28 cellular contexts compared by ENCODE assay signal in genomic region chr10:100395626-100396025, GRCh38.
"Had no signal": no experiment of that assay in that cellular context is flagged by ENCODE, and none has a peak within 500 bp of the region (broad histone marks: within the 10 kb centered on the region; RNA-seq: fewer than 3 reads in every experiment).

No MANE protein-coding gene starts in this region.

- H3K27me3 Mint-ChIP-seq: dendritic cell treated with granulocyte-macrophage colony-stimulating factor and Interleukin-4, amounts not matched to agents 40 ng/mL and 50 ng/mL, for 4 days; effector memory CD8-positive, alpha-beta T cell had no signal

- ATAC-seq: effector memory CD8-positive, alpha-beta T cell; esophagus mucosa; gastrocnemius medialis; heart right ventricle; left cardiac atrium; left lung; left ventricle myocardium superior; lower lobe of right lung; mucosa of descending colon had no signal

- H3K4me3 ChIP-seq: colonic mucosa, esophagus squamous epithelium, gastrocnemius medialis, heart right ventricle, left lung, lower lobe of right lung, mucosa of descending colon had no signal

- H3K27me3 ChIP-seq: colonic mucosa, esophagus squamous epithelium, gastrocnemius medialis, heart right ventricle, left lung had no signal

- H3K36me3 Mint-ChIP-seq: naive B cell had no signal

- H3K9me3 ChIP-seq: colonic mucosa, esophagus squamous epithelium, gastrocnemius medialis, heart right ventricle, left lung, lower lobe of right lung, mucosa of descending colon had no signal

- H3K27ac Mint-ChIP-seq: dendritic cell treated with granulocyte-macrophage colony-stimulating factor and Interleukin-4, amounts not matched to agents 40 ng/mL and 50 ng/mL, for 4 days; effector memory CD8-positive, alpha-beta T cell; endodermal cell; mesothelial cell of epicardium; naive B cell had no signal

- FAIRE-seq: endometrium, islet of Langerhans, keratinocyte had no signal

- H3K4me1 Mint-ChIP-seq: mesothelial cell of epicardium had no signal

- H3K4me1 ChIP-seq: colonic mucosa, esophagus squamous epithelium, gastrocnemius medialis, heart right ventricle, lower lobe of right lung had no signal

- DNase-seq: colonic mucosa; cortex of kidney; effector CD8-positive, alpha-beta T cell; effector memory CD8-positive, alpha-beta T cell; endodermal cell; erythroblast; esophagus squamous epithelium; foreskin fibroblast; foreskin melanocyte; gastrocnemius medialis; glutamatergic neuron; head of caudate nucleus; heart right ventricle; hippocampal formation; left cardiac atrium; left lung; left ventricle myocardium superior; lower lobe of right lung; mesenchymal stem cell; mucosa of descending colon; naive B cell had no signal

- H3K4me3 Mint-ChIP-seq: dendritic cell treated with granulocyte-macrophage colony-stimulating factor and Interleukin-4, amounts not matched to agents 40 ng/mL and 50 ng/mL, for 4 days; effector memory CD8-positive, alpha-beta T cell; endodermal cell; mesothelial cell of epicardium; naive B cell had no signal

- H3K27ac ChIP-seq: colonic mucosa, epithelial cell of prostate, esophagus squamous epithelium, gastrocnemius medialis, heart right ventricle, left lung, lower lobe of right lung had no signal

- H3K36me3 ChIP-seq: colonic mucosa, esophagus squamous epithelium, gastrocnemius medialis, heart right ventricle, left lung, lower lobe of right lung had no signal

- H3K9me3 Mint-ChIP-seq: dendritic cell treated with granulocyte-macrophage colony-stimulating factor and Interleukin-4, amounts not matched to agents 40 ng/mL and 50 ng/mL, for 4 days; effector memory CD8-positive, alpha-beta T cell; endodermal cell; mesothelial cell of epicardium; naive B cell had no signal
